ENCODE assay signal across 1 cellular context in genomic region chr2:192773044-192773443, GRCh38.
TF ChIP-seq lines count a peak whose summit lies in the region.

No MANE protein-coding gene starts in this region.

TF ChIP-seq in HepG2, 621 proteins besides CTCF, POLR2A, EP300 and RAD21 (continued from another document):
- TF ChIP-seq ZNF503 (CRISPR knock-in tag; IDR thresholded peaks at IDR 0.05) (no peak), NR0B2 (CRISPR knock-in tag; IDR thresholded peaks at IDR 0.05) (no peak), GTF2F1 (IDR thresholded peaks at IDR 0.05; ENCODE audit: low read length) (no peak), HNRNPL (IDR thresholded peaks at IDR 0.05; ENCODE audit: low read depth, low read length) (no peak), ZKSCAN5 (CRISPR knock-in tag; IDR thresholded peaks at IDR 0.05) (no peak), ZNF567 (CRISPR knock-in tag; IDR thresholded peaks at IDR 0.05; ENCODE audit: borderline replicate concordance) (no peak), ZNF234 (CRISPR knock-in tag; conservative IDR thresholded peaks at IDR 0.05) (no peak), BCL6 (CRISPR knock-in tag; IDR thresholded peaks at IDR 0.05) (peak; percentile 84), ZNF746 (CRISPR knock-in tag; IDR thresholded peaks at IDR 0.05) (no peak), ZNF572 (CRISPR knock-in tag; IDR thresholded peaks at IDR 0.05) (no peak), ZNF512B (CRISPR knock-in tag; IDR thresholded peaks at IDR 0.05; ENCODE audit: borderline replicate concordance) (no peak), PBX2 (CRISPR knock-in tag; IDR thresholded peaks at IDR 0.05) (no peak), POLR2AphosphoS5 (IDR thresholded peaks at IDR 0.05; ENCODE audit: low read depth, low read length) (no peak), ZFYVE20 (CRISPR knock-in tag; IDR thresholded peaks at IDR 0.05; ENCODE audit: borderline replicate concordance, low read depth) (no peak), ZNF296 (CRISPR knock-in tag; conservative IDR thresholded peaks at IDR 0.05) (no peak), ADNP (CRISPR knock-in tag; IDR thresholded peaks at IDR 0.05) (no peak)
TF ChIP-seq in HepG2: peak in this region for 80.
